Comparison of ENCODE assay signal across 8 cellular contexts in genomic region chr16:67672739-67673662, GRCh38. TPM values are rescaled to one million over a fixed set of nuclear protein-coding genes. Genes with fewer than 3 reads are reported as not detected.
A peak's percentile ranks its signal among the peaks of the same experiment; 100 is the strongest.
DNase-seq lines count a peak whose midpoint lies in the region; ATAC-seq and TF ChIP-seq lines count a peak whose summit lies in the region.

No MANE protein-coding gene starts in this region.

- H2BK120ac ChIP-seq in neuronal stem cell (ENCODE audit: low read depth, low read length) = no peak overlapping the region

- no peaks in the 10 kb centered on the region for H3K27me3 ChIP-seq in neuronal stem cell (ENCODE audit: control insufficient read depth in 3 of 3, insufficient read depth in 3 of 3, low read depth in 1 of 3, low read length in 3 of 3)

- H3K14ac ChIP-seq in neuronal stem cell (ENCODE audit: low read length) = no peak overlapping the region

- no peak overlapping the region for H3K4me2 ChIP-seq in neuronal stem cell (ENCODE audit: insufficient read depth, low read length, poor library complexity, severe bottlenecking)

- DNase-seq in AG09309 (ENCODE audit: low read depth) = no peak
- peak; percentile 16 for DNase-seq in NOMO-1 treated with dmso at 0.1 percent for 144 hours (lab: John Stamatoyannopoulos, UW; ENCODE audit: unreplicated experiment)
- DNase-seq in activated effector memory CD4-positive, alpha-beta T cell treated with anti-CD3 and anti-CD28 coated beads, Interleukin-2, amount 50 U/mL, for 16 hours = peak; percentile 79
- DNase-seq in fibroblast of villous mesenchyme (ENCODE audit: low read depth) = peak; percentile 76
- no peak for DNase-seq in neuronal stem cell (ENCODE audit: low spot score)

- no peaks in the 10 kb centered on the region for H3K79me1 ChIP-seq in neuronal stem cell (ENCODE audit: low read depth, low read length)

- no peak overlapping the region for H3K27ac ChIP-seq in neuronal stem cell (replicated peaks; ENCODE audit: low read length)

- peaks cover 0 to 1% of the 10 kb centered on the region in 2 donors for H3K4me1 ChIP-seq in neuronal stem cell (ENCODE audit: control insufficient read depth in 2 of 2, insufficient read depth in 1 of 2, low read depth in 1 of 2, low read length in 2 of 2)

- peak overlapping the region; percentile 13 for H3K9ac ChIP-seq in neuronal stem cell (ENCODE audit: low read depth, low read length, poor library complexity)

- TF ChIP-seq CTCF in AG09309 (IDR thresholded peaks at IDR 0.05; ENCODE audit: control insufficient read depth, insufficient read depth, low read depth, low read length, missing control alignments) (peak; percentile 90), GM12875 (IDR thresholded peaks at IDR 0.05; ENCODE audit: borderline replicate concordance, insufficient read depth, low read depth, low read length) (peak; percentile 90), fibroblast of villous mesenchyme (IDR thresholded peaks at IDR 0.05; ENCODE audit: insufficient read depth, low read depth, low read length) (peak; percentile 84)

- no CpG with 5 or more reads among the region's 13 CpGs for WGBS in neuronal stem cell (ENCODE audit: extremely low coverage in 2 of 2, insufficient read length in 2 of 2, insufficient replicate concordance in 1 of 2), 2 donors

- H3K36me3 ChIP-seq in neuronal stem cell (replicated peaks in 1 of 2; ENCODE audit: control insufficient read depth in 2 of 2, insufficient read depth in 2 of 2, low read length in 2 of 2) = peaks cover 15 to 19% of the 10 kb centered on the region in 2 donors

- H3K9me3 ChIP-seq in neuronal stem cell (replicated peaks in 1 of 2; ENCODE audit: control insufficient read depth in 2 of 2, insufficient read depth in 1 of 2, low read depth in 1 of 2, low read length in 2 of 2) = no peaks in the 10 kb centered on the region

- H3K4me3 ChIP-seq in AG09309 (ENCODE audit: control insufficient read depth, low read depth, low read length) = no peak overlapping the region
- no peak overlapping the region for H3K4me3 ChIP-seq in GM12875 (ENCODE audit: low read depth, low read length)
- no peak overlapping the region for H3K4me3 ChIP-seq in fibroblast of villous mesenchyme (ENCODE audit: low read depth, low read length)
- no peak overlapping the region for H3K4me3 ChIP-seq in neuronal stem cell (ENCODE audit: low read length in 2 of 2)

- no peak overlapping the region for H3K4ac ChIP-seq in neuronal stem cell (ENCODE audit: low read length)

- no peak overlapping the region for H3K23ac ChIP-seq in neuronal stem cell (ENCODE audit: low read depth, low read length, poor library complexity)

- no peak for ATAC-seq in HG02885 (IDR thresholded peaks at IDR 0.05; ENCODE audit: poor library complexity, unreplicated experiment)
- no peak for ATAC-seq in GM18502 (IDR thresholded peaks at IDR 0.05; ENCODE audit: poor library complexity, unreplicated experiment)

- H2AFZ ChIP-seq in neuronal stem cell (ENCODE audit: low read length) = no peak overlapping the region

- no peak overlapping the region for H2AK5ac ChIP-seq in neuronal stem cell (ENCODE audit: low read depth, low read length)

- H2BK5ac ChIP-seq in neuronal stem cell (ENCODE audit: low read length) = no peak overlapping the region

- H2BK15ac ChIP-seq in neuronal stem cell (ENCODE audit: low read length) = no peak overlapping the region

- no peak overlapping the region for H4K8ac ChIP-seq in neuronal stem cell (ENCODE audit: low read depth, low read length)

- H2BK12ac ChIP-seq in neuronal stem cell (ENCODE audit: low read length) = no peak overlapping the region

- no peak overlapping the region for H4K91ac ChIP-seq in neuronal stem cell (ENCODE audit: low read depth, low read length, poor library complexity)

- no peak overlapping the region for H3K18ac ChIP-seq in neuronal stem cell (ENCODE audit: low read length)

RNA-seq across cellular contexts. Expression of gene C16orf86, which starts 6.4 kb away (rescaled TPM):
- 1.3 and 3.9 TPM in 2 replicates for total RNA-seq in fibroblast of villous mesenchyme
- polyA plus RNA-seq in neuronal stem cell (2013, experiment 1 of 2) = 2.5 TPM
- 2.8 TPM for polyA plus RNA-seq in neuronal stem cell (2013, experiment 2 of 2)

RNA-seq across cellular contexts. Expression of gene ENKD1, which starts 6.5 kb away (rescaled TPM):
- 10.0 and 11.2 TPM in 2 replicates for total RNA-seq in fibroblast of villous mesenchyme
- polyA plus RNA-seq in neuronal stem cell (2013, experiment 1 of 2) = 15.2 TPM
- polyA plus RNA-seq in neuronal stem cell (2013, experiment 2 of 2) = 15.0 TPM

RNA-seq across cellular contexts. Expression of gene PARD6A, which starts 12.2 kb away (rescaled TPM):
- 0.97 and 2.6 TPM in 2 replicates for total RNA-seq in fibroblast of villous mesenchyme
- 8.5 TPM for polyA plus RNA-seq in neuronal stem cell (2013, experiment 1 of 2)
- 8.0 TPM for polyA plus RNA-seq in neuronal stem cell (2013, experiment 2 of 2)

RNA-seq across cellular contexts. Expression of gene ACD, which starts 12.9 kb away (rescaled TPM):
- total RNA-seq in fibroblast of villous mesenchyme = 15.1 and 19.3 TPM in 2 replicates
- polyA plus RNA-seq in neuronal stem cell (2013, experiment 1 of 2) = 33.1 TPM
- polyA plus RNA-seq in neuronal stem cell (2013, experiment 2 of 2) = 32.0 TPM

RNA-seq across cellular contexts. Expression of gene CARMIL2, which starts 28.1 kb away (rescaled TPM):
- under 0.01 TPM in 2 replicates for total RNA-seq in fibroblast of villous mesenchyme
- polyA plus RNA-seq in neuronal stem cell (2013, experiment 1 of 2) = 6.1 TPM
- polyA plus RNA-seq in neuronal stem cell (2013, experiment 2 of 2) = 6.2 TPM

Comparison
In these comparisons a context has a peak if more than half of its experiments do, and no peak if none do; other contexts are left out.
1. DNase-seq: peak in NOMO-1 treated with dmso at 0.1 percent for 144 hours (single experiment), activated effector memory CD4-positive, alpha-beta T cell treated with anti-CD3 and anti-CD28 coated beads, Interleukin-2, amount 50 U/mL, for 16 hours (single experiment) and fibroblast of villous mesenchyme (single experiment); none in AG09309 (single experiment) and neuronal stem cell (single experiment).
2. Peak in every context shown above with its lines, with median percentiles within 50 percentile points of each other: CTCF ChIP-seq.